Comparison of ENCODE assay signal across 19 cellular contexts in genomic region chrX:53065066-53065465, GRCh38.
"Had no signal": no experiment of that assay in that cellular context is flagged by ENCODE, and none has a peak within 500 bp of the region (broad histone marks: within the 10 kb centered on the region; RNA-seq: fewer than 3 reads in every experiment).

No MANE protein-coding gene starts in this region.

- H3K27me3 ChIP-seq: colonic mucosa, neutrophil, transverse colon had no signal

- H3K4me3 Mint-ChIP-seq: endodermal cell; naive thymus-derived CD8-positive, alpha-beta T cell had no signal

- H3K9me3 ChIP-seq: colonic mucosa, heart left ventricle, mucosa of descending colon, neutrophil, stomach, thoracic aorta, transverse colon had no signal

- H3K9me3 Mint-ChIP-seq: naive thymus-derived CD8-positive, alpha-beta T cell had no signal

- H3K4me1 ChIP-seq: colonic mucosa, heart left ventricle, stomach, transverse colon had no signal

- H3K4me1 Mint-ChIP-seq: endodermal cell; naive thymus-derived CD8-positive, alpha-beta T cell had no signal

- H3K36me3 ChIP-seq: colonic mucosa, heart left ventricle, neutrophil, stomach, thoracic aorta, transverse colon had no signal

- H3K27ac Mint-ChIP-seq: endodermal cell; naive thymus-derived CD8-positive, alpha-beta T cell had no signal

- H3K36me3 Mint-ChIP-seq: naive thymus-derived CD8-positive, alpha-beta T cell had no signal

- H3K27me3 Mint-ChIP-seq: naive thymus-derived CD8-positive, alpha-beta T cell had no signal

- ATAC-seq: esophagus mucosa; heart left ventricle; left lobe of liver; mucosa of descending colon; naive thymus-derived CD8-positive, alpha-beta T cell; right cardiac atrium had no signal

- H3K4me3 ChIP-seq: colonic mucosa, heart left ventricle, mucosa of descending colon, stomach, thoracic aorta, transverse colon had no signal

- H3K27ac ChIP-seq: colonic mucosa, heart left ventricle, neutrophil, stomach, thoracic aorta, transverse colon had no signal

- DNase-seq: colonic mucosa; effector CD4-positive, alpha-beta T cell; endodermal cell; heart left ventricle; hippocampal formation; kidney glomerular epithelial cell; mucosa of descending colon; naive thymus-derived CD8-positive, alpha-beta T cell; right cardiac atrium; small intestine; stimulated activated CD4-positive, alpha-beta T cell treated with anti-CD3 and anti-CD28 coated beads, Interleukin-12 subunit alpha, Interleukin-12 subunit beta, amount 100 ng/mL, for 4 hours; stimulated activated naive CD4-positive, alpha-beta T cell; substantia nigra; transverse colon had no signal
